32 cellular contexts compared by ENCODE assay signal in genomic region chr6:18339599-18339998, GRCh38.
"Had no signal": no experiment of that assay in that cellular context is flagged by ENCODE, and none has a peak within 500 bp of the region (broad histone marks: within the 10 kb centered on the region; RNA-seq: fewer than 3 reads in every experiment).

No MANE protein-coding gene starts in this region.

- H3K27ac Mint-ChIP-seq: activated CD4-positive, alpha-beta memory T cell treated with anti-CD3 and anti-CD28 coated beads for 36 hours; activated CD4-positive, alpha-beta T cell treated with anti-CD3 and anti-CD28 coated beads for 36 hours; activated CD4-positive, alpha-beta T cell treated with anti-CD3 and anti-CD28 coated beads, Interleukin-2, amount 10 ng/mL, durations not matched to agents 24 days and 14 days; activated CD8-positive, alpha-beta memory T cell treated with anti-CD3 and anti-CD28 coated beads, Interleukin-2, amount 10 ng/mL, durations not matched to agents 7 days and 5 days; activated CD8-positive, alpha-beta T cell treated with anti-CD3 and anti-CD28 coated beads, Interleukin-2, amount 10 ng/mL, durations not matched to agents 7 days and 5 days; activated naive CD4-positive, alpha-beta T cell treated with anti-CD3 and anti-CD28 coated beads for 36 hours; activated naive CD4-positive, alpha-beta T cell treated with anti-CD3 and anti-CD28 coated beads, Interleukin-2, amount 50 U/mL, for 24 hours; activated naive CD8-positive, alpha-beta T cell treated with anti-CD3 and anti-CD28 coated beads for 36 hours; activated naive CD8-positive, alpha-beta T cell treated with anti-CD3 and anti-CD28 coated beads, Interleukin-2, amount 50 U/mL, for 24 hours; activated T-helper 1 cell treated with anti-CD3 and anti-CD28 coated beads, Interleukin-12 subunit alpha, Interleukin-12 subunit beta, Interleukin-2, Interleukin-4 antibody, amounts not matched to agents 30 ng/mL and 10 ng/mL and 1 ng/mL, durations not matched to agents 14 hours and 24 hours and 36 hours; activated T-helper 2 cell treated with anti-CD3 and anti-CD28 coated beads, Interferon-gamma antibody, Interleukin-2, Interleukin-4, amounts not matched to agents 10 μg/mL and 5 μg/mL and 100 μg/mL, durations not matched to agents 14 hours and 24 hours and 36 hours; brain had no signal

- H3K27me3 Mint-ChIP-seq: activated CD4-positive, alpha-beta T cell treated with anti-CD3 and anti-CD28 coated beads for 36 hours; activated naive CD4-positive, alpha-beta T cell treated with anti-CD3 and anti-CD28 coated beads, Interleukin-2, amount 50 U/mL, for 24 hours; activated naive CD8-positive, alpha-beta T cell treated with anti-CD3 and anti-CD28 coated beads for 36 hours; activated naive CD8-positive, alpha-beta T cell treated with anti-CD3 and anti-CD28 coated beads, Interleukin-2, amount 50 U/mL, for 24 hours had no signal

- H3K36me3 ChIP-seq: adrenal gland, ascending aorta, breast epithelium, cardiac muscle cell, colonic mucosa, esophagus squamous epithelium had no signal

- H3K4me1 Mint-ChIP-seq: activated CD4-positive, alpha-beta T cell treated with anti-CD3 and anti-CD28 coated beads, Interleukin-2, amount 10 ng/mL, durations not matched to agents 24 days and 14 days; activated CD8-positive, alpha-beta memory T cell treated with anti-CD3 and anti-CD28 coated beads, Interleukin-2, amount 10 ng/mL, durations not matched to agents 7 days and 5 days; activated naive CD4-positive, alpha-beta T cell treated with anti-CD3 and anti-CD28 coated beads, Interleukin-2, amount 50 U/mL, for 24 hours; activated naive CD8-positive, alpha-beta T cell treated with anti-CD3 and anti-CD28 coated beads for 36 hours had no signal

- H3K4me1 ChIP-seq: adrenal gland, breast epithelium, colonic mucosa had no signal

- H3K9me3 ChIP-seq: adrenal gland, ascending aorta, breast epithelium, colonic mucosa, esophagus squamous epithelium had no signal

- H3K9me3 Mint-ChIP-seq: activated CD4-positive, alpha-beta memory T cell treated with anti-CD3 and anti-CD28 coated beads for 36 hours; activated CD4-positive, alpha-beta T cell treated with anti-CD3 and anti-CD28 coated beads, Interleukin-2, amount 10 ng/mL, durations not matched to agents 24 days and 14 days; activated naive CD4-positive, alpha-beta T cell treated with anti-CD3 and anti-CD28 coated beads for 36 hours; activated naive CD4-positive, alpha-beta T cell treated with anti-CD3 and anti-CD28 coated beads, Interleukin-2, amount 50 U/mL, for 24 hours; activated naive CD8-positive, alpha-beta T cell treated with anti-CD3 and anti-CD28 coated beads for 36 hours; activated naive CD8-positive, alpha-beta T cell treated with anti-CD3 and anti-CD28 coated beads, Interleukin-2, amount 50 U/mL, for 24 hours; activated T-helper 1 cell treated with anti-CD3 and anti-CD28 coated beads, Interleukin-12 subunit alpha, Interleukin-12 subunit beta, Interleukin-2, Interleukin-4 antibody, amounts not matched to agents 30 ng/mL and 10 ng/mL and 1 ng/mL, durations not matched to agents 14 hours and 24 hours and 36 hours; activated T-helper 2 cell treated with anti-CD3 and anti-CD28 coated beads, Interferon-gamma antibody, Interleukin-2, Interleukin-4, amounts not matched to agents 10 μg/mL and 5 μg/mL and 100 μg/mL, durations not matched to agents 14 hours and 24 hours and 36 hours had no signal

- H3K27ac ChIP-seq: adrenal gland, ascending aorta, breast epithelium, cardiac muscle cell, colonic mucosa, esophagus squamous epithelium had no signal

- H3K4me3 Mint-ChIP-seq: activated CD4-positive, alpha-beta memory T cell treated with anti-CD3 and anti-CD28 coated beads for 36 hours; activated CD4-positive, alpha-beta T cell treated with anti-CD3 and anti-CD28 coated beads for 36 hours; activated CD4-positive, alpha-beta T cell treated with anti-CD3 and anti-CD28 coated beads, Interleukin-2, amount 10 ng/mL, durations not matched to agents 24 days and 14 days; activated CD8-positive, alpha-beta memory T cell treated with anti-CD3 and anti-CD28 coated beads, Interleukin-2, amount 10 ng/mL, durations not matched to agents 7 days and 5 days; activated CD8-positive, alpha-beta T cell treated with anti-CD3 and anti-CD28 coated beads, Interleukin-2, amount 10 ng/mL, durations not matched to agents 7 days and 5 days; activated naive CD4-positive, alpha-beta T cell treated with anti-CD3 and anti-CD28 coated beads for 36 hours; activated naive CD4-positive, alpha-beta T cell treated with anti-CD3 and anti-CD28 coated beads, Interleukin-2, amount 50 U/mL, for 24 hours; activated naive CD8-positive, alpha-beta T cell treated with anti-CD3 and anti-CD28 coated beads for 36 hours; activated naive CD8-positive, alpha-beta T cell treated with anti-CD3 and anti-CD28 coated beads, Interleukin-2, amount 50 U/mL, for 24 hours; activated T-helper 1 cell treated with anti-CD3 and anti-CD28 coated beads, Interleukin-12 subunit alpha, Interleukin-12 subunit beta, Interleukin-2, Interleukin-4 antibody, amounts not matched to agents 30 ng/mL and 10 ng/mL and 1 ng/mL, durations not matched to agents 14 hours and 24 hours and 36 hours; brain had no signal

- DNase-seq: activated CD4-positive, alpha-beta memory T cell treated with anti-CD3 and anti-CD28 coated beads for 36 hours; activated CD4-positive, alpha-beta T cell treated with anti-CD3 and anti-CD28 coated beads for 36 hours; activated CD4-positive, alpha-beta T cell treated with anti-CD3 and anti-CD28 coated beads, Interleukin-2, amount 10 ng/mL, durations not matched to agents 24 days and 14 days; activated CD4-positive, CD25-positive, alpha-beta regulatory T cell; activated CD4-positive, CD25-positive, alpha-beta regulatory T cell treated with anti-CD3 and anti-CD28 coated beads, Interleukin-2, amount 50 U/mL, for 72 hours; activated CD8-positive, alpha-beta memory T cell treated with anti-CD3 and anti-CD28 coated beads, Interleukin-2, amount 10 ng/mL, durations not matched to agents 7 days and 5 days; activated CD8-positive, alpha-beta memory T cell treated with anti-CD3 and anti-CD28 coated beads, Interleukin-2, amount 50 U/mL, for 4 hours; activated CD8-positive, alpha-beta T cell treated with anti-CD3 and anti-CD28 coated beads, Interleukin-2, amount 10 ng/mL, durations not matched to agents 7 days and 5 days; activated effector memory CD4-positive, alpha-beta T cell treated with anti-CD3 and anti-CD28 coated beads, Interleukin-2, amount 50 U/mL, for 16 hours; activated naive CD4-positive, alpha-beta T cell treated with anti-CD3 and anti-CD28 coated beads for 36 hours; activated naive CD8-positive, alpha-beta T cell treated with anti-CD3 and anti-CD28 coated beads for 36 hours; activated naive CD8-positive, alpha-beta T cell treated with anti-CD3 and anti-CD28 coated beads, Interleukin-2, amount 50 U/mL, for 24 hours; activated T-cell treated with anti-CD3 and anti-CD28 coated beads, Interleukin-2, amount 50 U/mL, for 1 hour; activated T-cell treated with anti-CD3 and anti-CD28 coated beads, Interleukin-2, amount 50 U/mL, for 48 hours; adrenal gland; central memory CD4-positive, alpha-beta T cell; cerebellar nuclear complex; colonic mucosa; effector CD8-positive, alpha-beta T cell; esophagus squamous epithelium; head of caudate nucleus; T-helper 2 cell had no signal

- H3K36me3 Mint-ChIP-seq: activated CD4-positive, alpha-beta memory T cell treated with anti-CD3 and anti-CD28 coated beads for 36 hours; activated CD8-positive, alpha-beta memory T cell treated with anti-CD3 and anti-CD28 coated beads, Interleukin-2, amount 10 ng/mL, durations not matched to agents 7 days and 5 days; activated naive CD4-positive, alpha-beta T cell treated with anti-CD3 and anti-CD28 coated beads, Interleukin-2, amount 50 U/mL, for 24 hours; activated naive CD8-positive, alpha-beta T cell treated with anti-CD3 and anti-CD28 coated beads for 36 hours; brain had no signal

- ATAC-seq: activated CD4-positive, alpha-beta T cell treated with anti-CD3 and anti-CD28 coated beads for 36 hours; activated CD8-positive, alpha-beta memory T cell treated with anti-CD3 and anti-CD28 coated beads, Interleukin-2, amount 10 ng/mL, durations not matched to agents 7 days and 5 days; activated CD8-positive, alpha-beta T cell treated with anti-CD3 and anti-CD28 coated beads, Interleukin-2, amount 10 ng/mL, durations not matched to agents 7 days and 5 days; activated naive CD8-positive, alpha-beta T cell treated with anti-CD3 and anti-CD28 coated beads, Interleukin-2, amount 50 U/mL, for 24 hours had no signal

- H3K27me3 ChIP-seq: adrenal gland, ascending aorta, breast epithelium, cardiac muscle cell, colonic mucosa, esophagus squamous epithelium had no signal

- FAIRE-seq: endometrium, endothelial cell of umbilical vein, frontal cortex had no signal

- H3K4me3 ChIP-seq: adrenal gland, ascending aorta, breast epithelium, cardiac muscle cell, colonic mucosa, esophagus squamous epithelium had no signal
